ENCODE assay signal across 8 cellular contexts in the genomic region with DNA sequence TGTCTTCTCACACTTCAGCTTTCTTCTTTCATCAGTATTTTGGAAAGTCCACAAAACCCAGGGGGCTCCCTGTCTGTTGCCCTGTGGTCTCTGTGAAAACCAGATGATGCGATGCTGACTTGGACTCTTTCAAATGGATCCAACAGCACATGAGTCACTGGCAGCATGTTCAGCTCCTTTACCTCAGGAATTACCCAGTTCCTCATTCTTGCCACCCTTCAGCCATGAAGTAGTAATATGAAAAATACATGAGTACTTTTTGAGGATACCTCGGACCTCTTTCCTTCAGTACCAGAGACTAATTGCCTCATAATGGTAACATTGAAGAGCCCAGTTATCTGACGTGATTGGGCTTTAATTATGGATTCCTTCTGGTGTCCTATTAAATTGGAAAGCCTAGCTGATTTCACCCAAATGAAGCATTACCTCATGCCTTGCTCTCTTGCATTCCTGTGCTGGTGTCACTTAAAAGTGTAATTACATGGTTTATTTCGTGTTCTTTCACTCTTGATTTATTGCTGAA.
A peak's percentile ranks its signal among the peaks of the same experiment; 100 is the strongest.
DNase-seq lines count a peak whose midpoint lies in the region; ATAC-seq, FAIRE-seq and TF ChIP-seq lines count a peak whose summit lies in the region.

No MANE protein-coding gene starts in this region.

- ATAC-seq in GM21381 (IDR thresholded peaks at IDR 0.05; ENCODE audit: unreplicated experiment) (peak; percentile 76), HG03565 (IDR thresholded peaks at IDR 0.05; ENCODE audit: unreplicated experiment) (peak; percentile 84)

- no peak overlapping the region for H3K4me3 ChIP-seq in brain microvascular endothelial cell (ENCODE audit: low read depth, low read length)
- H3K4me3 ChIP-seq in WERI-Rb-1 (ENCODE audit: low read depth, low read length) = no peak overlapping the region

- H3K36me3 ChIP-seq in brain microvascular endothelial cell (replicated peaks) = peaks cover 3% of the 10 kb centered on the region
- H3K36me3 ChIP-seq in WERI-Rb-1 = no peaks in the 10 kb centered on the region

- in situ Hi-C loops in brain microvascular endothelial cell (cut with HindIII; ENCODE audit: low pct_ligation_motif_present, low sequenced_read_pairs) (no loop called here), G401 (cut with HindIII; ENCODE audit: low sequenced_read_pairs) (no loop called here)

- H3K27me3 ChIP-seq in brain microvascular endothelial cell (replicated peaks) (no peaks in the 10 kb centered on the region), WERI-Rb-1 (ENCODE audit: insufficient read depth, low read depth, severe bottlenecking) (no peaks in the 10 kb centered on the region)

- FAIRE-seq in urothelium cell line (lab: Jason Lieb, UNC) = no peak

- no peak for TF ChIP-seq CTCF in brain microvascular endothelial cell (IDR thresholded peaks at IDR 0.05; ENCODE audit: low read depth, low read length, missing control alignments)
- no peak for TF ChIP-seq CTCF in WERI-Rb-1 (IDR thresholded peaks at IDR 0.05; ENCODE audit: low read depth, low read length)

- DNase-seq in GM03348 (ENCODE audit: low spot score) = peak; percentile 41
- peak; percentile 67 for DNase-seq in brain microvascular endothelial cell
- no peak for DNase-seq in G401 (ENCODE audit: low spot score)
- DNase-seq in NCI-H526 (lab: John Stamatoyannopoulos, UW) = no peak
- no peak for DNase-seq in WERI-Rb-1
- DNase-seq in urothelium cell line (ENCODE audit: low spot score) = no peak

- H3K27ac ChIP-seq in brain microvascular endothelial cell (no peak overlapping the region), WERI-Rb-1 (no peak overlapping the region)

- no peaks in the 10 kb centered on the region for H3K9me3 ChIP-seq in WERI-Rb-1 (ENCODE audit: severe bottlenecking)

Comparison
In these comparisons a context has a peak if more than half of its experiments do, and no peak if none do; other contexts are left out.
1. DNase-seq: peak in GM03348 (single experiment) and brain microvascular endothelial cell (single experiment); none in G401 (single experiment), NCI-H526 (0 of 2), WERI-Rb-1 (single experiment) and urothelium cell line (single experiment).